In genomic region chr4:91226838-91227237, GRCh38 we compare ENCODE assay signal across 31 cellular contexts.
"Had no signal": no experiment of that assay in that cellular context is flagged by ENCODE, and none has a peak within 500 bp of the region (broad histone marks: within the 10 kb centered on the region; RNA-seq: fewer than 3 reads in every experiment).

No MANE protein-coding gene starts in this region.

- H3K27me3 ChIP-seq: esophagus squamous epithelium, gastroesophageal sphincter, heart right ventricle had no signal

- H3K4me3 ChIP-seq: esophagus squamous epithelium, gastroesophageal sphincter, heart right ventricle had no signal

- FAIRE-seq: astrocyte, colon had no signal

- DNase-seq: activated B cell treated with CpG ODN at 0.5 μM for 24 hours; activated CD4-positive, alpha-beta T cell treated with anti-CD3 and anti-CD28 coated beads for 48 hours; activated CD4-positive, alpha-beta T cell treated with anti-CD3 and anti-CD28 coated beads, Interleukin-2, amount 50 U/mL, for 1 hour; activated CD4-positive, alpha-beta T cell treated with anti-CD3 and anti-CD28 coated beads, Interleukin-2, amount 50 U/mL, for 48 hours; activated CD8-positive, alpha-beta memory T cell treated with anti-CD3 and anti-CD28 coated beads for 24 hours; activated CD8-positive, alpha-beta T cell treated with anti-CD3 and anti-CD28 coated beads for 36 hours; activated effector memory CD4-positive, alpha-beta T cell treated with Interleukin-2 at 50 U/mL for 16 hours; activated gamma-delta T cell treated with Interleukin-2 at 50 U/mL for 16 hours; activated naive CD4-positive, alpha-beta T cell treated with Interleukin-2 at 50 U/mL for 16 hours; activated naive CD8-positive, alpha-beta T cell treated with anti-CD3 and anti-CD28 coated beads for 36 hours; activated T-cell treated with anti-CD3 and anti-CD28 coated beads, Interleukin-2, amount 50 U/mL, for 4 hours; amniotic stem cell; anterior cingulate cortex; caudate nucleus; cortex of kidney; dermis blood vessel endothelial cell; effector CD4-positive, alpha-beta T cell; effector memory CD8-positive, alpha-beta T cell; erythroblast; esophagus squamous epithelium; foreskin melanocyte; heart right ventricle; T-helper 1 cell; T-helper 17 cell; T1000; WERI-Rb-1 had no signal

- H3K36me3 ChIP-seq: esophagus squamous epithelium, gastroesophageal sphincter, heart right ventricle, WERI-Rb-1 had no signal

- H3K9me3 ChIP-seq: esophagus squamous epithelium, gastroesophageal sphincter, heart right ventricle had no signal

- ATAC-seq: activated CD4-positive, CD25-positive, alpha-beta regulatory T cell treated with anti-CD3 and anti-CD28 coated beads, Interleukin-2, amount 50 U/mL, for 24 hours; activated CD8-positive, alpha-beta T cell treated with anti-CD3 and anti-CD28 coated beads for 36 hours; activated T-cell treated with anti-CD3 and anti-CD28 coated beads, Interleukin-2, amount 50 U/mL, for 4 hours; activated T-helper 17 cell treated with anti-CD3 and anti-CD28 coated beads, Interleukin-2, amount 50 U/mL, for 72 hours; effector memory CD8-positive, alpha-beta T cell; gastroesophageal sphincter; heart right ventricle; T-helper 17 cell had no signal

- H3K27ac ChIP-seq: esophagus squamous epithelium, gastroesophageal sphincter, heart right ventricle, WERI-Rb-1 had no signal

- H3K4me1 ChIP-seq: esophagus squamous epithelium, gastroesophageal sphincter, heart right ventricle had no signal
